ENCODE assay signal across 1 cellular context in the genomic region with DNA sequence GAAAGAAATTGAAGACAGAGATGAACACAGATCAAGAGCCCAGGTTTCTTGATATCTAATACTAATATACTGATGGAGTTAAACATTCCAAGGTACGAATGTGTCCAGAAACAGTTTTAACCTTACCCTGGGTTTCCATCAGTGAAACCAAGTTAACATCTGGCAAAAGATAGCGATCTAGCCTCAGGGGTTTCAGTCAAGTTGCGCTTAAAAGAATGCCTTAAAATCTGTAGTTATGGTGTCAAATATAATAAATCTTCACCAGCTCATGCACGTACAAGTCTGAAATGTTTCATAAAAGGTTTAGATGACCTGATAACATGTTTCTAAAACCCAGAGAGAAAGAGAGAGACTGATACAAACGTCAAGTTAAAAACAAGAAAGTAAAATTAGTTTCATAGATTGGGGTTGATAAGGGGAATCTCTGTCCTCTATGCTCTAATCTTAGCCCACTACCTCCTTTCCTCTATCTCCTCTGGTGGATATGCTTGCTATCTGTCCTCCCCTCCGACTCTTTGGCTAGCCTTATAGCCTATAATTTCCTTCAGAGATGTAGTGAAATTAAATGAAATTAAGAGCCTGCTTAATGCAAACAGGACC.
TF ChIP-seq lines count a peak whose summit lies in the region.

No MANE protein-coding gene starts in this region.

TF ChIP-seq in WTC11, 78 proteins besides CTCF, POLR2A, EP300 and RAD21 (continued from another document):
- TF ChIP-seq ZNF425 (CRISPR knock-in tag; conservative IDR thresholded peaks at IDR 0.05) (no peak), OVOL2 (CRISPR knock-in tag; IDR thresholded peaks at IDR 0.05; ENCODE audit: borderline replicate concordance) (no peak)
- TF ChIP-seq, protein P1, sequence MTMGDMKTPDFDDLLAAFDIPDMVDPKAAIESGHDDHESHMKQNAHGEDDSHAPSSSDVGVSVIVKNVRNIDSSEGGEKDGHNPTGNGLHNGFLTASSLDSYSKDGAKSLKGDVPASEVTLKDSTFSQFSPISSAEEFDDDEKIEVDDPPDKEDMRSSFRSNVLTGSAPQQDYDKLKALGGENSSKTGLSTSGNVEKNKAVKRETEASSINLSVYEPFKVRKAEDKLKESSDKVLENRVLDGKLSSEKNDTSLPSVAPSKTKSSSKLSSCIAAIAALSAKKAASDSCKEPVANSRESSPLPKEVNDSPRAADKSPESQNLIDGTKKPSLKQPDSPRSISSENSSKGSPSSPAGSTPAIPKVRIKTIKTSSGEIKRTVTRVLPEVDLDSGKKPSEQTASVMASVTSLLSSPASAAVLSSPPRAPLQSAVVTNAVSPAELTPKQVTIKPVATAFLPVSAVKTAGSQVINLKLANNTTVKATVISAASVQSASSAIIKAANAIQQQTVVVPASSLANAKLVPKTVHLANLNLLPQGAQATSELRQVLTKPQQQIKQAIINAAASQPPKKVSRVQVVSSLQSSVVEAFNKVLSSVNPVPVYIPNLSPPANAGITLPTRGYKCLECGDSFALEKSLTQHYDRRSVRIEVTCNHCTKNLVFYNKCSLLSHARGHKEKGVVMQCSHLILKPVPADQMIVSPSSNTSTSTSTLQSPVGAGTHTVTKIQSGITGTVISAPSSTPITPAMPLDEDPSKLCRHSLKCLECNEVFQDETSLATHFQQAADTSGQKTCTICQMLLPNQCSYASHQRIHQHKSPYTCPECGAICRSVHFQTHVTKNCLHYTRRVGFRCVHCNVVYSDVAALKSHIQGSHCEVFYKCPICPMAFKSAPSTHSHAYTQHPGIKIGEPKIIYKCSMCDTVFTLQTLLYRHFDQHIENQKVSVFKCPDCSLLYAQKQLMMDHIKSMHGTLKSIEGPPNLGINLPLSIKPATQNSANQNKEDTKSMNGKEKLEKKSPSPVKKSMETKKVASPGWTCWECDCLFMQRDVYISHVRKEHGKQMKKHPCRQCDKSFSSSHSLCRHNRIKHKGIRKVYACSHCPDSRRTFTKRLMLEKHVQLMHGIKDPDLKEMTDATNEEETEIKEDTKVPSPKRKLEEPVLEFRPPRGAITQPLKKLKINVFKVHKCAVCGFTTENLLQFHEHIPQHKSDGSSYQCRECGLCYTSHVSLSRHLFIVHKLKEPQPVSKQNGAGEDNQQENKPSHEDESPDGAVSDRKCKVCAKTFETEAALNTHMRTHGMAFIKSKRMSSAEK (CRISPR knock-in tag; IDR thresholded peaks at IDR 0.05; ENCODE audit: borderline replicate concordance): no peak
